In the genomic region with DNA sequence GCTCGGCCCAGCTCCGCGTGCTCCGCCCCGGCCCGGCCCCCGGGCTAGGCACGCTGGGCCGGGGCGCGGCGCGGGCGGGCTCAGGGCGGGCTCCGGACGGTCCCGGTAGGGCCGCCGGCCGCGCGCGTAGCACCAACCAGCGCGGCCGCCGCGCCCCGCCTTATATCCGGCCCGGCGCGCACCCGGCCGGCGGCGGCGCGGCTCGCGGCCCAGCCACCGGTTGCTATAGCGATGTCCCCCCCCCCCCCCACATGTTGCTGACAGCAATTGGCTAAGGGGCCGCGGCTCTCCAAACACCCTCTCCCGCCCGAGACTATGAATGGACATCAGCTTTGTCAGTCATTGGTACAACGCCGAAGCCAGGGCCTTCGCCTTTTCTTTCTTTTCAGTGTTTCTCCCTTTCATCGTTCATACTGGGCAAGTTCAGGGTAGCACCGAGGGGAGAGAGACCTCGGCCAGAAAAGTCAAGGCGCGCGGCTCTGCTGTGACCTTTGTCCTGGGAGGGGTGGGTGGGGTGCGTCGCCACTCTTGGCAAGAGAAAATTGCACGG, we compare ENCODE assay signal across 8 cellular contexts.
A peak's percentile ranks its signal among the peaks of the same experiment; 100 is the strongest.
DNase-seq lines count a peak whose midpoint lies in the region; ATAC-seq, FAIRE-seq and TF ChIP-seq lines count a peak whose summit lies in the region.

No MANE protein-coding gene starts in this region.

- peaks cover 46 to 68% (median 54%) of the 10 kb centered on the region in 3 donors for H3K27me3 ChIP-seq in skeletal muscle tissue (ENCODE audit: control insufficient read depth in 3 of 3, insufficient read depth in 3 of 3, low read length in 3 of 3)

- no peak overlapping the region for H3K27ac Mint-ChIP-seq in CD14-positive monocyte

- H3K27me3 Mint-ChIP-seq in CD14-positive monocyte (ENCODE audit: low read depth in 3 of 3), result peaks cover 65 to 89% (median 80%) of the 10 kb centered on the region in 3 donors

- no peaks in the 10 kb centered on the region for H3K36me3 Mint-ChIP-seq in CD14-positive monocyte

- H3K4me1 ChIP-seq in skeletal muscle tissue (ENCODE audit: control insufficient read depth in 3 of 3, insufficient read depth in 3 of 3, low read length in 3 of 3), result peaks cover 11 to 15% (median 12%) of the 10 kb centered on the region in 3 donors

- H3K4me3 Mint-ChIP-seq in CD14-positive monocyte, result peak overlapping the region in 1 of 2 donors; percentile 83

- DNase-seq in CD14-positive monocyte (ENCODE audit: low spot score) (peak; percentile 27), MV-4-11 (lab: John Stamatoyannopoulos, UW) (peak; percentile 33), hypothalamus (lab: John Stamatoyannopoulos, UW) (peak in 45 of 51 donors; percentile 19 to 90 (median 71)), GM19239 (ENCODE audit: insufficient read length, low spot score) (no peak)

- H3K4me3 ChIP-seq in skeletal muscle tissue (ENCODE audit: low read length in 3 of 3), result peak overlapping the region; percentile 52 to 66 (median 54)

- no peak for TF ChIP-seq CTCF in CD14-positive monocyte (IDR thresholded peaks at IDR 0.05)

- ATAC-seq in HG03354 (IDR thresholded peaks at IDR 0.05; ENCODE audit: poor library complexity, severe bottlenecking, unreplicated experiment) (no peak), HG03457 (IDR thresholded peaks at IDR 0.05; ENCODE audit: unreplicated experiment) (no peak)

- no peaks in the 10 kb centered on the region for H3K9me3 ChIP-seq in skeletal muscle tissue (ENCODE audit: control insufficient read depth in 3 of 3, low read length in 3 of 3)

- no peaks in the 10 kb centered on the region for H3K36me3 ChIP-seq in skeletal muscle tissue (ENCODE audit: control insufficient read depth in 3 of 3, insufficient read depth in 3 of 3, low read length in 3 of 3)

- intact Hi-C loops in CD14-positive monocyte (cut with micrococcal nuclease), result no loop called here

- FAIRE-seq in GM19239 (lab: Jason Lieb, UNC), result no peak

- H3K27ac ChIP-seq in angular gyrus (ENCODE audit: low read depth, low read length) (peak overlapping the region; percentile 26), skeletal muscle tissue (ENCODE audit: low read depth, low read length) (no peak overlapping the region)

- no peaks in the 10 kb centered on the region for H3K4me1 Mint-ChIP-seq in CD14-positive monocyte

- no peak overlapping the region for H3K9ac ChIP-seq in skeletal muscle tissue (ENCODE audit: low read depth in 1 of 3, low read length in 3 of 3)

- H3K9me3 Mint-ChIP-seq in CD14-positive monocyte, result peaks cover 0 to 12% (median 1%) of the 10 kb centered on the region in 7 donors
